Comparison of ENCODE assay signal across 8 cellular contexts in genomic region chr17:75406222-75406615, GRCh38. TPM values are rescaled to one million over a fixed set of nuclear protein-coding genes. Genes with fewer than 3 reads are reported as not detected.
DNase-seq lines count a peak whose midpoint lies in the region; ATAC-seq lines count a peak whose summit lies in the region.

No MANE protein-coding gene starts in this region.

- no peaks in the 10 kb centered on the region for H3K9me3 Mint-ChIP-seq in activated naive CD8-positive, alpha-beta T cell treated with anti-CD3 and anti-CD28 coated beads for 36 hours
- no peaks in the 10 kb centered on the region for H3K9me3 Mint-ChIP-seq in immature natural killer cell
- H3K9me3 Mint-ChIP-seq in stimulated activated memory B cell treated with anti-CD40 and anti-IgM and Interleukin-4, amounts not matched to agents 10 μg/mL and 1 μg/mL and 100 μg/mL, for 72 hours: no peaks in the 10 kb centered on the region

- 59% methylated on average over 9 of the region's 9 CpGs for WGBS in HUES64

- H3K27ac ChIP-seq in HUES64 (ENCODE audit: low read depth, low read length): no peak overlapping the region

- peak overlapping the region; percentile 76 for H3K4me3 ChIP-seq in HUES64 (ENCODE audit: low read length)

- H3K27me3 Mint-ChIP-seq in activated naive CD8-positive, alpha-beta T cell treated with anti-CD3 and anti-CD28 coated beads for 36 hours: no peaks in the 10 kb centered on the region
- H3K27me3 Mint-ChIP-seq in immature natural killer cell (ENCODE audit: low read depth in 3 of 3): peaks cover 0 to 9% (median 6%) of the 10 kb centered on the region in 3 donors
- no peaks in the 10 kb centered on the region for H3K27me3 Mint-ChIP-seq in stimulated activated memory B cell treated with anti-CD40 and anti-IgM and Interleukin-4, amounts not matched to agents 10 μg/mL and 1 μg/mL and 100 μg/mL, for 72 hours

- peaks cover 5% of the 10 kb centered on the region; the same call in 1 of the 2 replicates for H3K4me1 ChIP-seq in HUES64 (ENCODE audit: insufficient read depth, low read length)

- no peak overlapping the region for H3K9ac ChIP-seq in HUES64 (ENCODE audit: low read depth, low read length)

- H3K4me1 Mint-ChIP-seq in activated naive CD8-positive, alpha-beta T cell treated with anti-CD3 and anti-CD28 coated beads for 36 hours: peaks cover 34% of the 10 kb centered on the region
- peaks cover 49 to 60% of the 10 kb centered on the region in 2 donors for H3K4me1 Mint-ChIP-seq in immature natural killer cell
- H3K4me1 Mint-ChIP-seq in stimulated activated memory B cell treated with anti-CD40 and anti-IgM and Interleukin-4, amounts not matched to agents 10 μg/mL and 1 μg/mL and 100 μg/mL, for 72 hours: peaks cover 33% of the 10 kb centered on the region

- ATAC-seq in stimulated activated memory B cell treated with anti-CD40 and anti-IgM and Interleukin-4, amounts not matched to agents 10 μg/mL and 1 μg/mL and 100 μg/mL, for 72 hours: no peak
- no peak for ATAC-seq in HG03457 (IDR thresholded peaks at IDR 0.05; ENCODE audit: unreplicated experiment)

- H3K36me3 Mint-ChIP-seq in activated naive CD8-positive, alpha-beta T cell treated with anti-CD3 and anti-CD28 coated beads for 36 hours: peaks cover 11% of the 10 kb centered on the region
- H3K36me3 Mint-ChIP-seq in immature natural killer cell: no peaks in the 10 kb centered on the region
- peaks cover 9% of the 10 kb centered on the region for H3K36me3 Mint-ChIP-seq in stimulated activated memory B cell treated with anti-CD40 and anti-IgM and Interleukin-4, amounts not matched to agents 10 μg/mL and 1 μg/mL and 100 μg/mL, for 72 hours

- no peaks in the 10 kb centered on the region for H3K27me3 ChIP-seq in HUES64 (ENCODE audit: insufficient read depth, low read length)

- H3K36me3 ChIP-seq in HUES64 (ENCODE audit: insufficient read depth, low read length): no peaks in the 10 kb centered on the region

- no peaks in the 10 kb centered on the region for H3K9me3 ChIP-seq in HUES64 (ENCODE audit: insufficient read depth, low read depth, low read length)

- peak overlapping the region; percentile 98 for H3K4me3 Mint-ChIP-seq in activated naive CD8-positive, alpha-beta T cell treated with anti-CD3 and anti-CD28 coated beads for 36 hours
- H3K4me3 Mint-ChIP-seq in immature natural killer cell: peak overlapping the region; percentile 86 to 98 (median 95)
- H3K4me3 Mint-ChIP-seq in stimulated activated memory B cell treated with anti-CD40 and anti-IgM and Interleukin-4, amounts not matched to agents 10 μg/mL and 1 μg/mL and 100 μg/mL, for 72 hours: peak overlapping the region; percentile 90

- DNase-seq in Daoy (ENCODE audit: low read depth) (peak; percentile 27), immature natural killer cell (no peak), NOMO-1 treated with dmso at 0.1 percent for 144 hours (lab: John Stamatoyannopoulos, UW; ENCODE audit: unreplicated experiment) (no peak), NCI-H1436 (lab: John Stamatoyannopoulos, UW) (no peak)
- DNase-seq in activated naive CD8-positive, alpha-beta T cell treated with anti-CD3 and anti-CD28 coated beads for 36 hours: no peak

- H3K27ac Mint-ChIP-seq in activated naive CD8-positive, alpha-beta T cell treated with anti-CD3 and anti-CD28 coated beads for 36 hours: peak overlapping the region; percentile 98
- H3K27ac Mint-ChIP-seq in immature natural killer cell: peak overlapping the region; percentile 53 to 87 (median 76)
- H3K27ac Mint-ChIP-seq in stimulated activated memory B cell treated with anti-CD40 and anti-IgM and Interleukin-4, amounts not matched to agents 10 μg/mL and 1 μg/mL and 100 μg/mL, for 72 hours: peak overlapping the region; percentile 83

RNA-seq across cellular contexts. Expression of gene GRB2, which starts 0.7 kb away (rescaled TPM):
- total RNA-seq in Daoy (2014; rRNA removed; shearing (Covaris generic)): 133 and 262 TPM in 2 replicates
- polyA plus RNA-seq in HUES64 (2013, experiment 1 of 2): 58.3 TPM
- 53.7 TPM for polyA plus RNA-seq in HUES64 (2013, experiment 2 of 2)
- 100 to 1,000 TPM; 161 to 165 TPM for total RNA-seq in activated naive CD8-positive, alpha-beta T cell treated with anti-CD3 and anti-CD28 coated beads for 36 hours
- 100 to 1,000 TPM; 104 to 161 (median 135) TPM for polyA plus RNA-seq in immature natural killer cell

RNA-seq across cellular contexts. Expression of gene TMEM94, which starts 50.2 kb away (rescaled TPM):
- 8.5 and 30.5 TPM in 2 replicates for total RNA-seq in Daoy (2014; rRNA removed; shearing (Covaris generic))
- polyA plus RNA-seq in HUES64 (2013, experiment 1 of 2): 35.3 TPM
- 46.3 TPM for polyA plus RNA-seq in HUES64 (2013, experiment 2 of 2)
- total RNA-seq in activated naive CD8-positive, alpha-beta T cell treated with anti-CD3 and anti-CD28 coated beads for 36 hours: 10 to 100 TPM; 46.6 to 55.5 TPM
- 10 to 100 TPM in 1 of 3 donors, 1 to 10 TPM in 2; 3.2 to 21.9 (median 9.3) TPM for polyA plus RNA-seq in immature natural killer cell
